In genomic region chr6:114055758-114056157, GRCh38 we compare ENCODE assay signal across 14 cellular contexts.
A peak's percentile ranks its signal among the peaks of the same experiment; 100 is the strongest.
DNase-seq lines count a peak whose midpoint lies in the region; TF ChIP-seq lines count a peak whose summit lies in the region.
"Had no signal": no experiment of that assay in that cellular context is flagged by ENCODE, and none has a peak within 500 bp of the region (broad histone marks: within the 10 kb centered on the region; RNA-seq: fewer than 3 reads in every experiment).

No MANE protein-coding gene starts in this region.

- POLR2A ChIA-PET in activated CD4-positive, alpha-beta memory T cell treated with anti-CD3 and anti-CD28 coated beads, Interleukin-2, amount 10 ng/mL, durations not matched to agents 7 days and 5 days (lab: Charles Lee) = no interaction called here

- H4K20me1 ChIP-seq in fibroblast of lung (ENCODE audit: control insufficient read depth, extremely low read depth, insufficient read depth, low read length) = no peaks in the 10 kb centered on the region
- H4K20me1 ChIP-seq: BLaER1 treated with 17β-estradiol and CSF1 and Interleukin-3, amounts not matched to agents 10 nM and 100 nM had no signal

- no peak overlapping the region for H3K27ac Mint-ChIP-seq in activated CD4-positive, alpha-beta memory T cell treated with anti-CD3 and anti-CD28 coated beads, Interleukin-2, amount 10 ng/mL, durations not matched to agents 7 days and 5 days
- H3K27ac Mint-ChIP-seq: CD4-positive, CD25-positive, alpha-beta regulatory T cell had no signal

- no peak overlapping the region for H3K4me3 Mint-ChIP-seq in activated CD4-positive, alpha-beta memory T cell treated with anti-CD3 and anti-CD28 coated beads, Interleukin-2, amount 10 ng/mL, durations not matched to agents 7 days and 5 days
- H3K4me3 Mint-ChIP-seq: CD4-positive, CD25-positive, alpha-beta regulatory T cell had no signal

- DNase-seq in NCI-H2171 treated with DMSO at 0.1 percent for 48 hours (lab: John Stamatoyannopoulos, UW) (peak; percentile 37), NCI-H2171 (lab: John Stamatoyannopoulos, UW) (no peak), SK-N-MC (ENCODE audit: low read depth, low spot score) (no peak), fibroblast of lung (ENCODE audit: low read depth in 2 of 2) (peak in 1 of 2 donors; percentile 68), substantia nigra (lab: John Stamatoyannopoulos, UW) (no peak), dedifferentiated amniotic fluid mesenchymal stem cell (ENCODE audit: extremely low spot score) (no peak), RPMI8226 (no peak)
- DNase-seq in activated CD4-positive, alpha-beta memory T cell treated with anti-CD3 and anti-CD28 coated beads, Interleukin-2, amount 10 ng/mL, durations not matched to agents 7 days and 5 days = no peak
- DNase-seq: ACHN; CD4-positive, CD25-positive, alpha-beta regulatory T cell; DMS53; GF-D8 had no signal

- H3K27me3 Mint-ChIP-seq in activated CD4-positive, alpha-beta memory T cell treated with anti-CD3 and anti-CD28 coated beads, Interleukin-2, amount 10 ng/mL, durations not matched to agents 7 days and 5 days = no peaks in the 10 kb centered on the region
- H3K27me3 Mint-ChIP-seq: CD4-positive, CD25-positive, alpha-beta regulatory T cell had no signal

- H3K4me3 ChIP-seq in SK-N-MC (no peak overlapping the region), fibroblast of lung (replicated peaks in 1 of 4; ENCODE audit: control extremely low read depth in 1 of 4, insufficient read depth in 1 of 4, low read depth in 3 of 4, low read length in 4 of 4) (peak overlapping the region in 1 of 4 experiments; percentile 26)
- H3K4me3 ChIP-seq: BLaER1 treated with 17β-estradiol and CSF1 and Interleukin-3, amounts not matched to agents 10 nM and 100 nM had no signal

- peak overlapping the region; percentile 51 for H3K4me2 ChIP-seq in fibroblast of lung (ENCODE audit: extremely low read depth, insufficient read depth, low read length)
- H3K4me2 ChIP-seq: BLaER1 treated with 17β-estradiol and CSF1 and Interleukin-3, amounts not matched to agents 10 nM and 100 nM had no signal

- no peaks in the 10 kb centered on the region for H3K79me2 ChIP-seq in fibroblast of lung (ENCODE audit: control insufficient read depth, insufficient read depth, low read length)

- H3K9me3 Mint-ChIP-seq in activated CD4-positive, alpha-beta memory T cell treated with anti-CD3 and anti-CD28 coated beads, Interleukin-2, amount 10 ng/mL, durations not matched to agents 7 days and 5 days = no peaks in the 10 kb centered on the region

- H3K36me3 Mint-ChIP-seq in activated CD4-positive, alpha-beta memory T cell treated with anti-CD3 and anti-CD28 coated beads, Interleukin-2, amount 10 ng/mL, durations not matched to agents 7 days and 5 days (ENCODE audit: low read depth) = no peaks in the 10 kb centered on the region
- H3K36me3 Mint-ChIP-seq: CD4-positive, CD25-positive, alpha-beta regulatory T cell had no signal

- H3K9me3 ChIP-seq in SK-N-MC (ENCODE audit: low read depth, low read length) (no peaks in the 10 kb centered on the region), fibroblast of lung (ENCODE audit: control insufficient read depth, insufficient read depth, low read depth, low read length) (no peaks in the 10 kb centered on the region)
- H3K9me3 ChIP-seq: BLaER1 treated with 17β-estradiol and CSF1 and Interleukin-3, amounts not matched to agents 10 nM and 100 nM had no signal

- H3K4me1 Mint-ChIP-seq in activated CD4-positive, alpha-beta memory T cell treated with anti-CD3 and anti-CD28 coated beads, Interleukin-2, amount 10 ng/mL, durations not matched to agents 7 days and 5 days = no peaks in the 10 kb centered on the region
- H3K4me1 Mint-ChIP-seq: CD4-positive, CD25-positive, alpha-beta regulatory T cell had no signal

- TF ChIP-seq CTCF in fibroblast of lung (conservative IDR thresholded peaks at IDR 0.05 in 1 of 2, IDR thresholded peaks at IDR 0.05 in 1 of 2; ENCODE audit: low read depth in 1 of 2, low read length in 2 of 2) = no peak

- peak overlapping the region; percentile 31 for H2AFZ ChIP-seq in fibroblast of lung (ENCODE audit: low read length)

- no peaks in the 10 kb centered on the region for H3K27me3 ChIP-seq in fibroblast of lung (ENCODE audit: control insufficient read depth, insufficient read depth, low read length)
- H3K27me3 ChIP-seq: BLaER1 treated with 17β-estradiol and CSF1 and Interleukin-3, amounts not matched to agents 10 nM and 100 nM had no signal

- no peaks in the 10 kb centered on the region for H3K36me3 ChIP-seq in SK-N-MC (ENCODE audit: insufficient read depth, low read length)
- no peaks in the 10 kb centered on the region for H3K36me3 ChIP-seq in fibroblast of lung (ENCODE audit: control insufficient read depth, insufficient read depth, low read length)
- H3K36me3 ChIP-seq: BLaER1 treated with 17β-estradiol and CSF1 and Interleukin-3, amounts not matched to agents 10 nM and 100 nM had no signal

- CTCF ChIA-PET in activated CD4-positive, alpha-beta memory T cell treated with anti-CD3 and anti-CD28 coated beads, Interleukin-2, amount 10 ng/mL, durations not matched to agents 7 days and 5 days (lab: Charles Lee) = no interaction called here

- H3K9ac ChIP-seq in SK-N-MC (ENCODE audit: insufficient read length) = no peak overlapping the region
- H3K9ac ChIP-seq in fibroblast of lung (ENCODE audit: insufficient read depth, low read length) = no peak overlapping the region
- H3K9ac ChIP-seq: BLaER1 treated with 17β-estradiol and CSF1 and Interleukin-3, amounts not matched to agents 10 nM and 100 nM had no signal

- H3K4me1 ChIP-seq in fibroblast of lung (ENCODE audit: control insufficient read depth, extremely low read depth, insufficient read depth, low read length) = no peaks in the 10 kb centered on the region

- peak overlapping the region; percentile 52; the same call in 1 of the 2 replicates for H3K27ac ChIP-seq in SK-N-MC
- H3K27ac ChIP-seq in fibroblast of lung (ENCODE audit: insufficient read depth, low read length) = no peak overlapping the region
- H3K27ac ChIP-seq in substantia nigra (ENCODE audit: low read depth, low read length, poor library complexity, severe bottlenecking) = peak overlapping the region; percentile 47
- H3K27ac ChIP-seq: BLaER1 treated with 17β-estradiol and CSF1 and Interleukin-3, amounts not matched to agents 10 nM and 100 nM; HL-60 had no signal
